ENCODE assay signal across 9 cellular contexts in the genomic region with DNA sequence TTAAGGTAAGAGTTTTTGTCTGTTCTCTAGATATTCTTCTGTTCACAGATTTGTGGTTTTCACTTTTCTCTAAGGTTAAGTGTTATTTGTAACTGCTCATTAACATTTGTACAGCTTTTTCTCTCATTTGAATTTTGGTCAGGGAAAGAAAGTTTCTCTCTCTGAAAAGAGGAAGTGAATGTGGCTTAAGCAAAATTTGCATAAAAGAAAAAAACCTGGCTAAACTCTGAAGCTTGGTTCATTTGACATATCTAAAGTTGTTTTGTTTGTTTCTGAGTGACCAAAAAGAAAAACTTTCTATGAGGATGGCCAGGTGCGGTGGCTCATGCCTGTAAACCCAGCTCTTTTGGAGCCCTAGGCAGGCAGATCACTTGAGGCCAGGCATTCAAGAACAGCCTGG. TPM values are rescaled to one million over a fixed set of nuclear protein-coding genes. Genes with fewer than 3 reads are reported as not detected.
DNase-seq lines count a peak whose midpoint lies in the region; ATAC-seq lines count a peak whose summit lies in the region.
"Had no signal": no experiment of that assay in that cellular context is flagged by ENCODE, and none has a peak within 500 bp of the region (broad histone marks: within the 10 kb centered on the region; RNA-seq: fewer than 3 reads in every experiment).

No MANE protein-coding gene starts in this region.

- H3K9me3 ChIP-seq in GM23248 (ENCODE audit: low read depth), result no peaks in the 10 kb centered on the region

- H3K4me1 ChIP-seq in GM23248 (ENCODE audit: insufficient read depth), result peaks cover 10% of the 10 kb centered on the region

- DNase-seq in SKM-1 treated with dmso at 0.1 percent for 144 hours (lab: John Stamatoyannopoulos, UW; ENCODE audit: unreplicated experiment) (peak; percentile 34), SKM-1 (lab: John Stamatoyannopoulos, UW; ENCODE audit: unreplicated experiment) (no peak), GM23248 (no peak), NCI-H146 (lab: John Stamatoyannopoulos, UW) (no peak)
- no peak for DNase-seq in stimulated activated CD4-positive, alpha-beta T cell treated with anti-CD3 and anti-CD28 coated beads, Interleukin-2, amount 100 ng/mL, for 24 hours
- DNase-seq: stimulated activated naive CD8-positive, alpha-beta T cell treated with anti-CD3 and anti-CD28 coated beads, Interleukin-15, amount 100 ng/mL, for 72 hours had no signal

- in situ Hi-C loops in GM23248 (cut with MboI), result no loop called here

- H3K4me3 ChIP-seq in GM23248, result no peak overlapping the region

- H3K36me3 Mint-ChIP-seq in dendritic cell treated with granulocyte-macrophage colony-stimulating factor and Interleukin-4, amounts not matched to agents 40 ng/mL and 50 ng/mL, for 4 days (ENCODE audit: low read depth), result no peaks in the 10 kb centered on the region

- no peak overlapping the region for H2AFZ ChIP-seq in GM23248

- peaks cover 7% of the 10 kb centered on the region for H3K9me3 Mint-ChIP-seq in dendritic cell treated with granulocyte-macrophage colony-stimulating factor and Interleukin-4, amounts not matched to agents 40 ng/mL and 50 ng/mL, for 4 days

- no peak overlapping the region for H3K9ac ChIP-seq in GM23248

- H3K27me3 Mint-ChIP-seq in dendritic cell treated with granulocyte-macrophage colony-stimulating factor and Interleukin-4, amounts not matched to agents 40 ng/mL and 50 ng/mL, for 4 days, result peaks cover 2% of the 10 kb centered on the region

- intact Hi-C loops in dendritic cell treated with granulocyte-macrophage colony-stimulating factor and Interleukin-4, amounts not matched to agents 40 ng/mL and 50 ng/mL, for 4 days (cut with micrococcal nuclease), result no loop called here

- peak overlapping the region; percentile 30 for H3K27ac Mint-ChIP-seq in dendritic cell treated with granulocyte-macrophage colony-stimulating factor and Interleukin-4, amounts not matched to agents 40 ng/mL and 50 ng/mL, for 4 days

- peak; percentile 92 for ATAC-seq in GM21619 (IDR thresholded peaks at IDR 0.05; ENCODE audit: unreplicated experiment)
- ATAC-seq in HG03439 (IDR thresholded peaks at IDR 0.05; ENCODE audit: unreplicated experiment), result peak; percentile 95
- ATAC-seq: stimulated activated naive CD8-positive, alpha-beta T cell treated with anti-CD3 and anti-CD28 coated beads, Interleukin-15, amount 100 ng/mL, for 72 hours had no signal

- H3K79me2 ChIP-seq in GM23248 (ENCODE audit: insufficient read depth), result no peaks in the 10 kb centered on the region

- no peaks in the 10 kb centered on the region for H4K20me1 ChIP-seq in GM23248 (ENCODE audit: insufficient read depth)

- peaks cover 19% of the 10 kb centered on the region for H3K4me1 Mint-ChIP-seq in dendritic cell treated with granulocyte-macrophage colony-stimulating factor and Interleukin-4, amounts not matched to agents 40 ng/mL and 50 ng/mL, for 4 days (ENCODE audit: low read depth)

- no peak overlapping the region for H3K27ac ChIP-seq in GM23248

- H3K36me3 ChIP-seq in GM23248 (ENCODE audit: low read depth), result no peaks in the 10 kb centered on the region

- 91 to 100% methylated on average over 1 of the region's 1 CpG for WGBS in GM23248 (ENCODE audit: low coverage in 1 of 2, low lambda C conversion rate in 2 of 2, missing lambda C conversion rate in 2 of 2), 2 experiments

- H3K4me3 Mint-ChIP-seq in dendritic cell treated with granulocyte-macrophage colony-stimulating factor and Interleukin-4, amounts not matched to agents 40 ng/mL and 50 ng/mL, for 4 days, result no peak overlapping the region
- H3K4me3 Mint-ChIP-seq: stimulated activated naive CD8-positive, alpha-beta T cell treated with anti-CD3 and anti-CD28 coated beads, Interleukin-15, amount 100 ng/mL, for 72 hours had no signal

- H3K27me3 ChIP-seq in GM23248 (replicated peaks; ENCODE audit: insufficient read depth), result no peaks in the 10 kb centered on the region

- H3K4me2 ChIP-seq in GM23248 (ENCODE audit: unreplicated experiment), result no peak overlapping the region

- H3F3A ChIP-seq in GM23248 (ENCODE audit: insufficient read depth), result peaks cover 1% of the 10 kb centered on the region

- no peaks in the 10 kb centered on the region for H3K9me2 ChIP-seq in GM23248 (ENCODE audit: insufficient read depth)

RNA-seq across cellular contexts. Expression of a gene that starts 22.0 kb away (rescaled TPM):
- total RNA-seq in GM23248 (2014; rRNA removed; shearing (Covaris generic)), result 0.25 and 0.43 TPM in 2 replicates
- polyA plus RNA-seq in GM23248 (2016; fragmentation: Nextera tagmentation; extraction: Ambion mirVana), result 0.10 and 0.24 TPM in 2 replicates

RNA-seq across cellular contexts. Expression of a gene that starts 58.5 kb away (rescaled TPM):
- total RNA-seq in GM23248 (2014; rRNA removed; shearing (Covaris generic)), result 138 and 222 TPM in 2 replicates
- 106 and 115 TPM in 2 replicates for polyA plus RNA-seq in GM23248 (2016; fragmentation: Nextera tagmentation; extraction: Ambion mirVana)
